ENCODE assay signal across 8 cellular contexts in the genomic region with DNA sequence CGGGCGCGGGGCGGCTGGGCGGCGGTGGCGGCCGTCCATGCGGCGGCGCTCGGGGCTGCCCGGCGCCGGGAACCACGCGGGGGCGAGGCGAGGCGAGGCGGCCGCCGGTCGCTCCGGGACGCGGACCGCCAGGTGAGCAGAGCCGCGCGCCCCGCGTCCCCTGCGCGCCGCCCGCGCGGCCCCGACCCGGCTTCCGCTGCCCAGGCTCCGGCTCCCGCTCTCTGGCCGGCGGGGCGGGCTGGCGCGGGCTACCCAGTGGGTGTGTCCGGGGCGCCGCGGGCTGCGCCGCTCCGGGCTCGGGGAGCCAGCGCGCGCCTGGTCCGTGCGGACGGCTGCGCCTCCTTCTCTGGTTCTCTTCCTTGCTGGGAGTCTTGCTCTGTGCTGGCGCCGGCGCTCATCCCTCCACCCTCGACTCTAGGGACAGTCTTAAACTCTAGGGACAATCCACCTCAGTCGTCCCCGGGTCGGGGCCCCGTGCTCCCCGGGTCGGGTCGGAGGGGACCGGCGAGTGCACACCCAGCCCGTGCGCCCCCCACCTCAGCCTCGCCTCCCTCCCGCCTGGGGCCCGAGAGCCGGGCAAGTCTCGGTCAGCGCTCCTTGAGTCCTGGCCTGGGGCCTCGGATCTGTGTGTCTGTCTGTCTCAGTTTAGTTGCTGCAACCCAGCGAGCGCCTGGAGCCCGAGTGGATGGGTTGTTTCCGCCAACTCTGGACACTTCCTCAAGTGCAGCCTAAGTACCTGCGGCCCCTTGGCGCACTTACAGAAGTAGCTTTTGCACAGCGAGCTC. TPM values are rescaled to one million over a fixed set of nuclear protein-coding genes. Genes with fewer than 3 reads are reported as not detected.
DNase-seq lines count a peak whose midpoint lies in the region; ATAC-seq and TF ChIP-seq lines count a peak whose summit lies in the region.

No MANE protein-coding gene starts in this region.

- H3K9me3 ChIP-seq in A673 (ENCODE audit: low read depth, low read length, poor library complexity, severe bottlenecking), result no peaks in the 10 kb centered on the region

- peaks cover 0 to 2% (median 0%) of the 10 kb centered on the region in 7 donors for H3K9me3 Mint-ChIP-seq in naive B cell

- H3K4me3 Mint-ChIP-seq in naive B cell, result peak overlapping the region; percentile 21 to 80 (median 48)

- intact Hi-C loops in A673 (cut with micrococcal nuclease; ENCODE audit: unreplicated experiment), result loop anchor here (2.0 kb wide), 1 partner anchor 325 kb away; no protein-coding TSS in a partner anchor

- peaks cover 4% of the 10 kb centered on the region for H3K4me1 ChIP-seq in A673 (ENCODE audit: insufficient read depth, low read length, poor library complexity, severe bottlenecking)

- H3K4me1 Mint-ChIP-seq in naive B cell, result peaks cover 0 to 10% (median 7%) of the 10 kb centered on the region in 3 donors

- no peaks in the 10 kb centered on the region for H3K36me3 Mint-ChIP-seq in naive B cell

- peak overlapping the region in 1 of 6 donors; percentile 49 for H3K27ac Mint-ChIP-seq in naive B cell

- peaks cover 8% of the 10 kb centered on the region for H3K27me3 ChIP-seq in A673 (replicated peaks; ENCODE audit: insufficient read depth, low read depth, low read length, poor library complexity)

- POLR2A ChIA-PET in A673 (lab: Charles Lee; ENCODE audit: low non-redundant PET), result no interaction called here

- no peaks in the 10 kb centered on the region for H3K36me3 ChIP-seq in A673 (ENCODE audit: insufficient read depth, low read length, poor library complexity, severe bottlenecking)

- ATAC-seq in GM18498 (IDR thresholded peaks at IDR 0.05; ENCODE audit: unreplicated experiment) (peak; percentile 49), HG03095 (IDR thresholded peaks at IDR 0.05; ENCODE audit: unreplicated experiment) (peak; percentile 35), naive B cell (ENCODE audit: low read depth in 2 of 2) (no peak)

- TF ChIP-seq CTCF in A673 (conservative IDR thresholded peaks at IDR 0.05; ENCODE audit: low read depth, low read length) (no peak), epithelial cell of proximal tubule (conservative IDR thresholded peaks at IDR 0.05; ENCODE audit: low read depth, low read length) (no peak)

- H3K27ac ChIP-seq in A673 (ENCODE audit: low read depth, low read length, poor library complexity, severe bottlenecking), result no peak overlapping the region

- H3K4me3 ChIP-seq in A673 (ENCODE audit: low read depth, low read length, poor library complexity, severe bottlenecking) (peak overlapping the region; percentile 52), epithelial cell of proximal tubule (ENCODE audit: low read depth, low read length) (peak overlapping the region; percentile 79)

- peak; percentile 31 for DNase-seq in A673 (ENCODE audit: low spot score)
- peak; percentile 36 to 76 for DNase-seq in SW 1271 (lab: John Stamatoyannopoulos, UW)
- DNase-seq in epithelial cell of proximal tubule (ENCODE audit: low read depth), result no peak
- DNase-seq in naive B cell, result no peak
- no peak for DNase-seq in Ammon's horn (ENCODE audit: low spot score)
- DNase-seq in NCI-H2107 (lab: John Stamatoyannopoulos, UW), result no peak

- BruUV-seq in A673 (replicated peaks; lab: Mats Ljungman, UMichigan), result no TSS peak

- CTCF ChIA-PET in A673 (lab: Charles Lee), result interaction anchor here (1.0 kb wide), 2 partner anchors 20 to 325 kb away, joined by 4 to 8 read pairs; no protein-coding TSS in a partner anchor

- H3K27me3 Mint-ChIP-seq in naive B cell, result peaks cover 48 to 56% (median 51%) of the 10 kb centered on the region in 3 donors

RNA-seq across cellular contexts. Expression of a gene that starts 0.5 kb away (rescaled TPM):
- total RNA-seq in A673 (2021) (2.4 and 3.5 TPM in 2 replicates), epithelial cell of proximal tubule (23.9 and 73.5 TPM in 2 replicates)
- not detected for polyA plus RNA-seq in naive B cell (ENCODE audit: low read depth in 6 of 6)

Comparison
In these comparisons a context has a peak if more than half of its experiments do, and no peak if none do; other contexts are left out.
1. DNase-seq: peak in A673 (single experiment) and SW 1271 (2 of 2); none in epithelial cell of proximal tubule (single experiment), naive B cell (single experiment), Ammon's horn (single experiment) and NCI-H2107 (single experiment).
2. ATAC-seq: peak in GM18498 (single experiment) and HG03095 (single experiment); none in naive B cell (0 of 2).